In genomic region chr14:75333523-75334190, GRCh38 we compare ENCODE assay signal across 8 cellular contexts. TPM values are rescaled to one million over a fixed set of nuclear protein-coding genes. Genes with fewer than 3 reads are reported as not detected.
DNase-seq lines count a peak whose midpoint lies in the region; ATAC-seq and TF ChIP-seq lines count a peak whose summit lies in the region.

No MANE protein-coding gene starts in this region.

- intact Hi-C loops in activated CD4-positive, alpha-beta memory T cell treated with anti-CD3 and anti-CD28 coated beads for 36 hours (cut with micrococcal nuclease), result loop anchor here (1.0 kb wide), 1 partner anchor 94 kb away; no protein-coding TSS in a partner anchor
- intact Hi-C loops in heart left ventricle (cut with DNase I), result no loop called here

- no peaks in the 10 kb centered on the region for H3K9me3 Mint-ChIP-seq in activated CD4-positive, alpha-beta memory T cell treated with anti-CD3 and anti-CD28 coated beads for 36 hours

- no peak for DNase-seq in activated CD4-positive, alpha-beta memory T cell treated with anti-CD3 and anti-CD28 coated beads for 36 hours
- DNase-seq in heart left ventricle (no peak), cortex of kidney (lab: John Stamatoyannopoulos, UW) (no peak), NCI-H1092 treated with DMSO at 0.1 percent for 48 hours (lab: John Stamatoyannopoulos, UW) (no peak), GM19240 (ENCODE audit: insufficient read length, low spot score) (no peak)
- peak; percentile 26 for DNase-seq in stimulated activated CD8-positive, alpha-beta memory T cell treated with anti-CD3 and anti-CD28 coated beads, Interleukin-4, amount 100 ng/mL, for 48 hours

- H3K36me3 ChIP-seq in heart left ventricle, result no peaks in the 10 kb centered on the region

- ATAC-seq in heart left ventricle (peak in 2 of 4 donors; percentile 23 to 25), GM21528 (IDR thresholded peaks at IDR 0.05; ENCODE audit: low FRiP score, unreplicated experiment) (no peak)

- WGBS in heart left ventricle, 4 donors, result 80 to 89% (median 82%) methylated on average over 16 to 27 of the region's 27 CpGs

- peak overlapping the region; percentile 80 for H3K27ac Mint-ChIP-seq in activated CD4-positive, alpha-beta memory T cell treated with anti-CD3 and anti-CD28 coated beads for 36 hours

- POLR2A ChIA-PET in activated CD4-positive, alpha-beta memory T cell treated with anti-CD3 and anti-CD28 coated beads for 36 hours (lab: Charles Lee), result interaction anchor here (0.7 kb wide), 2 partner anchors 9 to 10 kb away, joined by 3 read pairs; no protein-coding TSS in a partner anchor

- peak overlapping the region; percentile 60 for H3K4me3 Mint-ChIP-seq in activated CD4-positive, alpha-beta memory T cell treated with anti-CD3 and anti-CD28 coated beads for 36 hours

- no peak for TF ChIP-seq CTCF in heart left ventricle (IDR thresholded peaks at IDR 0.05)

- H3K27ac ChIP-seq in heart left ventricle, result peak overlapping the region in 10 of 12 donors; percentile 17 to 96 (median 46)

- H3K36me3 Mint-ChIP-seq in activated CD4-positive, alpha-beta memory T cell treated with anti-CD3 and anti-CD28 coated beads for 36 hours, result no peaks in the 10 kb centered on the region

- CTCF ChIA-PET in activated CD4-positive, alpha-beta memory T cell treated with anti-CD3 and anti-CD28 coated beads for 36 hours (lab: Charles Lee), result interaction anchor here (0.6 kb wide), 3 partner anchors 22 to 156 kb away, joined by 3 to 4 read pairs (median 3); no protein-coding TSS in a partner anchor

- H3K4me1 ChIP-seq in heart left ventricle, result peaks cover 0 to 44% (median under 1%) of the 10 kb centered on the region in 12 donors

- TF ChIP-seq POLR2A in GM19099 (IDR thresholded peaks at IDR 0.05; ENCODE audit: extremely low read depth, insufficient read length, low read depth), result peak; percentile 11
- TF ChIP-seq POLR2A in heart left ventricle (IDR thresholded peaks at IDR 0.05), result no peak

- H3K9me3 ChIP-seq in heart left ventricle, result peaks cover 0 to 9% (median 0%) of the 10 kb centered on the region in 12 donors

- no peaks in the 10 kb centered on the region for H3K27me3 ChIP-seq in heart left ventricle

- no peaks in the 10 kb centered on the region for H3K27me3 Mint-ChIP-seq in activated CD4-positive, alpha-beta memory T cell treated with anti-CD3 and anti-CD28 coated beads for 36 hours

- peak overlapping the region in 3 of 12 donors; percentile 14 to 49 (median 19) for H3K4me3 ChIP-seq in heart left ventricle

- peaks cover 30% of the 10 kb centered on the region for H3K4me1 Mint-ChIP-seq in activated CD4-positive, alpha-beta memory T cell treated with anti-CD3 and anti-CD28 coated beads for 36 hours (ENCODE audit: low read depth)

RNA-seq across cellular contexts. Expression of gene FOS, which starts 55.0 kb away (rescaled TPM):
- 10 to 100 TPM; 21.1 to 26.7 TPM for total RNA-seq in activated CD4-positive, alpha-beta memory T cell treated with anti-CD3 and anti-CD28 coated beads for 36 hours
- total RNA-seq in heart left ventricle, result 100 to 1,000 TPM in 1 of 9 donors, 10 to 100 TPM in 6, 1 to 10 TPM in 2; 6.5 to 549 (median 28.6) TPM
- 10 to 100 TPM; 24.1 to 49.4 TPM for polyA plus RNA-seq in heart left ventricle
